In genomic region chr19:55406091-55406868, GRCh38 we compare ENCODE assay signal across 8 cellular contexts. TPM values are rescaled to one million over a fixed set of nuclear protein-coding genes. Genes with fewer than 3 reads are reported as not detected.
DNase-seq lines count a peak whose midpoint lies in the region; ATAC-seq and TF ChIP-seq lines count a peak whose summit lies in the region.

No MANE protein-coding gene starts in this region.

- POLR2A ChIA-PET in BJ (lab: Charles Lee), result interaction anchor here (1.0 kb wide), 1 partner anchor 67 kb away, joined by 6 read pairs; the partner anchor contains the start of gene KMT5C

- H3K27ac Mint-ChIP-seq in chondrocyte (ENCODE audit: unreplicated experiment), result peak overlapping the region; percentile 76
- peak overlapping the region; percentile 74 to 97 for H3K27ac Mint-ChIP-seq in natural killer cell treated with Interleukin-12 subunit alpha and Interleukin-12 subunit beta and Interleukin-15 and Interleukin-18, amount 100 ng/mL, for 72 hours

- no peak for ATAC-seq in natural killer cell treated with Interleukin-12 subunit alpha and Interleukin-12 subunit beta and Interleukin-15 and Interleukin-18, amount 100 ng/mL, for 72 hours
- ATAC-seq in GM19397 (IDR thresholded peaks at IDR 0.05; ENCODE audit: unreplicated experiment) (no peak), GM18502 (IDR thresholded peaks at IDR 0.05; ENCODE audit: poor library complexity, unreplicated experiment) (no peak)

- H3K36me3 Mint-ChIP-seq in chondrocyte (ENCODE audit: low read depth), result peaks cover 35% of the 10 kb centered on the region
- H3K36me3 Mint-ChIP-seq in natural killer cell treated with Interleukin-12 subunit alpha and Interleukin-12 subunit beta and Interleukin-15 and Interleukin-18, amount 100 ng/mL, for 72 hours, result peaks cover 20% of the 10 kb centered on the region

- peaks cover 9% of the 10 kb centered on the region for H3K9me3 Mint-ChIP-seq in chondrocyte (ENCODE audit: low read depth)
- no peaks in the 10 kb centered on the region for H3K9me3 Mint-ChIP-seq in natural killer cell treated with Interleukin-12 subunit alpha and Interleukin-12 subunit beta and Interleukin-15 and Interleukin-18, amount 100 ng/mL, for 72 hours

- H2AFZ ChIP-seq in KMS-11 (ENCODE audit: low read depth), result no peak overlapping the region

- no peak for TF ChIP-seq CTCF in BJ (IDR thresholded peaks at IDR 0.05; ENCODE audit: insufficient read depth, low read depth, low read length)
- no peak for TF ChIP-seq CTCF in KMS-11 (conservative IDR thresholded peaks at IDR 0.05; ENCODE audit: low read depth, low read length)
- no peak for TF ChIP-seq CTCF in chondrocyte (IDR thresholded peaks at IDR 0.05)

- H3K36me3 ChIP-seq in BJ (ENCODE audit: control insufficient read depth, insufficient read depth, low read length) (peaks cover 14% of the 10 kb centered on the region), KMS-11 (ENCODE audit: insufficient read depth) (peaks cover 25% of the 10 kb centered on the region; the same call in 1 of the 2 replicates)

- H3K4me3 ChIP-seq in BJ (ENCODE audit: low read depth, low read length) (peak overlapping the region; percentile 92), KMS-11 (IDR thresholded peaks at IDR 0.05; ENCODE audit: insufficient read depth, low read depth, low read length) (no peak overlapping the region)

- peaks cover 29% of the 10 kb centered on the region for H3K4me1 Mint-ChIP-seq in chondrocyte (ENCODE audit: low read depth)
- H3K4me1 Mint-ChIP-seq in natural killer cell treated with Interleukin-12 subunit alpha and Interleukin-12 subunit beta and Interleukin-15 and Interleukin-18, amount 100 ng/mL, for 72 hours (ENCODE audit: low read depth in 2 of 2), result peaks cover 32% of the 10 kb centered on the region in 2 donors

- H4K20me1 ChIP-seq in KMS-11 (ENCODE audit: insufficient read depth), result peaks cover 13% of the 10 kb centered on the region

- H3K27me3 Mint-ChIP-seq in chondrocyte (ENCODE audit: low read depth), result no peaks in the 10 kb centered on the region
- no peaks in the 10 kb centered on the region for H3K27me3 Mint-ChIP-seq in natural killer cell treated with Interleukin-12 subunit alpha and Interleukin-12 subunit beta and Interleukin-15 and Interleukin-18, amount 100 ng/mL, for 72 hours

- H3K27me3 ChIP-seq in BJ (ENCODE audit: control insufficient read depth, insufficient read depth, low read length) (no peaks in the 10 kb centered on the region), KMS-11 (ENCODE audit: insufficient read depth, low read depth) (no peaks in the 10 kb centered on the region)

- peak overlapping the region; percentile 86 for H3K4me3 Mint-ChIP-seq in chondrocyte (ENCODE audit: unreplicated experiment)
- peak overlapping the region; percentile 96 for H3K4me3 Mint-ChIP-seq in natural killer cell treated with Interleukin-12 subunit alpha and Interleukin-12 subunit beta and Interleukin-15 and Interleukin-18, amount 100 ng/mL, for 72 hours

- H3K4me2 ChIP-seq in KMS-11, result peak overlapping the region; percentile 100

- CTCF ChIA-PET in BJ (lab: Yijun Ruan, JAX), result interaction anchor here (1.4 kb wide), 1 partner anchor 22 kb away, joined by 3 read pairs; the partner anchor contains the start of gene TMEM238

- peak overlapping the region; percentile 97; the same call in 1 of the 2 replicates for H3K9ac ChIP-seq in KMS-11

- peaks cover 24% of the 10 kb centered on the region for H3K4me1 ChIP-seq in KMS-11 (ENCODE audit: low read depth, poor library complexity, severe bottlenecking)

- no peak overlapping the region for H3K27ac ChIP-seq in KMS-11

- peaks cover 47% of the 10 kb centered on the region for H3K79me2 ChIP-seq in KMS-11 (ENCODE audit: insufficient read depth, low read depth)

- DNase-seq in BJ (ENCODE audit: low read depth) (no peak), chondrocyte (ENCODE audit: low spot score) (no peak), NCI-H510A (lab: John Stamatoyannopoulos, UW) (no peak), cortex of kidney (lab: John Stamatoyannopoulos, UW) (no peak)
- no peak for DNase-seq in natural killer cell treated with Interleukin-12 subunit alpha and Interleukin-12 subunit beta and Interleukin-15 and Interleukin-18, amount 100 ng/mL, for 72 hours (ENCODE audit: low spot score)

RNA-seq across cellular contexts. Expression of gene UBE2S, which starts 1.3 kb away (rescaled TPM):
- 47.7 and 79.4 TPM in 2 replicates for polyA plus RNA-seq in BJ (2011; rRNA removed)
- 45.7 and 54.4 TPM in 2 replicates for polyA minus RNA-seq in BJ (2011; rRNA and poly(A)+ RNA removed)
- total RNA-seq in chondrocyte, result 60.0 to 79.7 TPM (median 78.6 TPM) in 3 replicates
- 100 to 1,000 TPM; 247 to 423 TPM for total RNA-seq in natural killer cell treated with Interleukin-12 subunit alpha and Interleukin-12 subunit beta and Interleukin-15 and Interleukin-18, amount 100 ng/mL, for 72 hours

RNA-seq across cellular contexts. Expression of gene RPL28, which starts 20.5 kb away (rescaled TPM):
- 485 and 838 TPM in 2 replicates for polyA plus RNA-seq in BJ (2011; rRNA removed)
- 1,758 and 1,906 TPM in 2 replicates for polyA minus RNA-seq in BJ (2011; rRNA and poly(A)+ RNA removed)
- total RNA-seq in chondrocyte, result 1,343 to 1,376 TPM (median 1,346 TPM) in 3 replicates
- total RNA-seq in natural killer cell treated with Interleukin-12 subunit alpha and Interleukin-12 subunit beta and Interleukin-15 and Interleukin-18, amount 100 ng/mL, for 72 hours, result 1,000 to 10,000 TPM; 1,106 to 1,518 TPM

RNA-seq across cellular contexts. Expression of gene TMEM238, which starts 22.2 kb away (rescaled TPM):
- polyA plus RNA-seq in BJ (2011; rRNA removed), result 0.10 and 0.15 TPM in 2 replicates
- 0.24 TPM in 1 of 2 replicates, not detected in the other for polyA minus RNA-seq in BJ (2011; rRNA and poly(A)+ RNA removed)
- 0.59 to 1.0 TPM (median 0.85 TPM) in 3 replicates for total RNA-seq in chondrocyte
- total RNA-seq in natural killer cell treated with Interleukin-12 subunit alpha and Interleukin-12 subunit beta and Interleukin-15 and Interleukin-18, amount 100 ng/mL, for 72 hours, result 1 to 10 TPM; 5.2 to 8.3 TPM

RNA-seq across cellular contexts. Expression of gene TMEM190, which starts 29.7 kb away (rescaled TPM):
- 0.93 and 1.3 TPM in 2 replicates for polyA plus RNA-seq in BJ (2011; rRNA removed)
- not detected in 2 replicates for polyA minus RNA-seq in BJ (2011; rRNA and poly(A)+ RNA removed)
- 0.52 to 1.0 TPM in 2 of 3 replicates, not detected in the other for total RNA-seq in chondrocyte
- not detected for total RNA-seq in natural killer cell treated with Interleukin-12 subunit alpha and Interleukin-12 subunit beta and Interleukin-15 and Interleukin-18, amount 100 ng/mL, for 72 hours

RNA-seq across cellular contexts. Expression of gene IL11, which starts 36.0 kb away (rescaled TPM):
- 11.9 and 16.4 TPM in 2 replicates for polyA plus RNA-seq in BJ (2011; rRNA removed)
- polyA minus RNA-seq in BJ (2011; rRNA and poly(A)+ RNA removed), result 4.9 and 8.9 TPM in 2 replicates
- total RNA-seq in chondrocyte, result 2.8 to 3.7 TPM (median 3.1 TPM) in 3 replicates
- total RNA-seq in natural killer cell treated with Interleukin-12 subunit alpha and Interleukin-12 subunit beta and Interleukin-15 and Interleukin-18, amount 100 ng/mL, for 72 hours, result under 1 TPM in 1 of 2 donors, not detected in 1; 0.78 TPM
